1 cellular context compared by ENCODE assay signal in genomic region chr14:21106506-21107359, GRCh38.
A peak's percentile ranks its signal among the peaks of the same experiment; 100 is the strongest.
TF ChIP-seq lines count a peak whose summit lies in the region.

No MANE protein-coding gene starts in this region.

TF ChIP-seq in HepG2, 621 proteins besides CTCF, POLR2A, EP300 and RAD21 (continued from another document and continues in another):
- TF ChIP-seq REST (IDR thresholded peaks at IDR 0.05; ENCODE audit: borderline replicate concordance in 1 of 2, low read depth in 1 of 2, low read length in 2 of 2) (no peak), MTF1 (CRISPR knock-in tag; IDR thresholded peaks at IDR 0.05) (no peak), JDP2 (CRISPR knock-in tag; IDR thresholded peaks at IDR 0.05; ENCODE audit: borderline replicate concordance) (no peak), SP5 (CRISPR knock-in tag; IDR thresholded peaks at IDR 0.05; ENCODE audit: borderline replicate concordance, low read depth) (peak; percentile 27; the same call in 1 of the 2 replicates), SRSF9 (IDR thresholded peaks at IDR 0.05; ENCODE audit: borderline replicate concordance, insufficient read depth, low read depth, low read length, poor library complexity, severe bottlenecking) (no peak), ZNF816 (CRISPR knock-in tag; IDR thresholded peaks at IDR 0.05; ENCODE audit: borderline replicate concordance) (no peak), THAP7 (CRISPR knock-in tag; IDR thresholded peaks at IDR 0.05) (no peak), ZNF337 (CRISPR knock-in tag; IDR thresholded peaks at IDR 0.05; ENCODE audit: borderline replicate concordance, low read depth) (no peak), ZHX1 (CRISPR knock-in tag; IDR thresholded peaks at IDR 0.05; ENCODE audit: low read depth) (no peak), ATF7-NPFF (CRISPR knock-in tag; IDR thresholded peaks at IDR 0.05; ENCODE audit: low read depth) (0 out of 2 replicates have a peak, but pooled peaks have one; percentile 11), SP4 (CRISPR knock-in tag; IDR thresholded peaks at IDR 0.05) (0 out of 2 replicates have a peak, but pooled peaks have one; percentile 16), GLMP (CRISPR knock-in tag; IDR thresholded peaks at IDR 0.05; ENCODE audit: borderline replicate concordance) (no peak), NFE2L2 (IDR thresholded peaks at IDR 0.05; ENCODE audit: low read length) (no peak), ZFP36L1 (CRISPR knock-in tag; IDR thresholded peaks at IDR 0.05) (no peak), ZNF225 (CRISPR knock-in tag; IDR thresholded peaks at IDR 0.05) (0 out of 2 replicates have a peak, but pooled peaks have one; percentile 63), ZNF274 (CRISPR knock-in tag; IDR thresholded peaks at IDR 0.05) (no peak; the same call in 1 of the 2 replicates), NAIF1 (CRISPR knock-in tag; IDR thresholded peaks at IDR 0.05; ENCODE audit: borderline replicate concordance) (no peak), IKZF5 (CRISPR knock-in tag; IDR thresholded peaks at IDR 0.05) (peak; percentile 75), ZNF547 (CRISPR knock-in tag; IDR thresholded peaks at IDR 0.05) (no peak), GTF3A (CRISPR knock-in tag; conservative IDR thresholded peaks at IDR 0.05) (0 out of 2 replicates have a peak, but pooled peaks have one; percentile 65), ZNF878 (CRISPR knock-in tag; IDR thresholded peaks at IDR 0.05) (no peak), CEBPZ (IDR thresholded peaks at IDR 0.05; ENCODE audit: low read length) (no peak), MYC (CRISPR knock-in tag; IDR thresholded peaks at IDR 0.05; ENCODE audit: borderline replicate concordance) (peak; percentile 38; the same call in 1 of the 2 replicates), IKZF4 (CRISPR knock-in tag; IDR thresholded peaks at IDR 0.05; ENCODE audit: borderline replicate concordance, low read depth, not compliant biosample characterization) (no peak), ZNF777 (CRISPR knock-in tag; IDR thresholded peaks at IDR 0.05) (no peak), ZNF614 (CRISPR knock-in tag; IDR thresholded peaks at IDR 0.05; ENCODE audit: borderline replicate concordance) (peak; percentile 96), FOXA3 (CRISPR knock-in tag; IDR thresholded peaks at IDR 0.05) (no peak), GABPB1 (CRISPR knock-in tag; IDR thresholded peaks at IDR 0.05) (peak; percentile 37; the same call in 1 of the 2 replicates), DNMT3B (CRISPR knock-in tag; conservative IDR thresholded peaks at IDR 0.05) (no peak), MED1 (CRISPR knock-in tag; IDR thresholded peaks at IDR 0.05) (peak; percentile 66; the same call in 1 of the 2 replicates), ZNF607 (CRISPR knock-in tag; IDR thresholded peaks at IDR 0.05; ENCODE audit: borderline replicate concordance) (peak; percentile 57; the same call in 1 of the 2 replicates), ZNF746 (CRISPR knock-in tag; IDR thresholded peaks at IDR 0.05) (no peak), ATF3 (CRISPR knock-in tag; IDR thresholded peaks at IDR 0.05) (no peak; the same call in 1 of the 2 replicates), ZBTB3 (CRISPR knock-in tag; IDR thresholded peaks at IDR 0.05; ENCODE audit: borderline replicate concordance, low read depth) (peak; percentile 47; the same call in 1 of the 2 replicates), KDM1A (CRISPR knock-in tag; IDR thresholded peaks at IDR 0.05) (no peak), FOXO4 (CRISPR knock-in tag; conservative IDR thresholded peaks at IDR 0.05) (no peak), ZNF292 (CRISPR knock-in tag; IDR thresholded peaks at IDR 0.05; ENCODE audit: borderline replicate concordance, low read depth) (no peak), SP1 (IDR thresholded peaks at IDR 0.05) (no peak), SP1 (CRISPR knock-in tag; IDR thresholded peaks at IDR 0.05) (peak; percentile 64), MNT (IDR thresholded peaks at IDR 0.05) (no peak), ZNF639 (CRISPR knock-in tag; conservative IDR thresholded peaks at IDR 0.05) (0 out of 2 replicates have a peak, but pooled peaks have one; percentile 37), HDAC1 (CRISPR knock-in tag; IDR thresholded peaks at IDR 0.05) (peak; percentile 78)
